1 cellular context compared by ENCODE assay signal in genomic region chr11:69156218-69156639, GRCh38.
TF ChIP-seq lines count a peak whose summit lies in the region.

No MANE protein-coding gene starts in this region.

TF ChIP-seq in IMR-90, 13 proteins besides CTCF, POLR2A, EP300 and RAD21:
- TF ChIP-seq FOS (IDR thresholded peaks at IDR 0.05; ENCODE audit: low read depth, low read length) (no peak), RCOR1 (IDR thresholded peaks at IDR 0.05; ENCODE audit: insufficient replicate concordance, low read length) (no peak), MAZ (IDR thresholded peaks at IDR 0.05; ENCODE audit: borderline replicate concordance, low read depth, low read length) (no peak), BHLHE40 (IDR thresholded peaks at IDR 0.05; ENCODE audit: low read depth, low read length) (no peak), CEBPB (IDR thresholded peaks at IDR 0.05; ENCODE audit: low read depth, low read length) (no peak), ELK1 (IDR thresholded peaks at IDR 0.05; ENCODE audit: borderline replicate concordance, low read depth, low read length) (no peak), MAFK (IDR thresholded peaks at IDR 0.05; ENCODE audit: low read depth, low read length) (no peak), SMC3 (IDR thresholded peaks at IDR 0.05; ENCODE audit: low read depth, low read length) (no peak), MXI1 (IDR thresholded peaks at IDR 0.05; ENCODE audit: borderline replicate concordance, low read depth, low read length) (no peak)
